Comparison of ENCODE assay signal across 9 cellular contexts in genomic region chr16:49441366-49441780, GRCh38.
DNase-seq lines count a peak whose midpoint lies in the region; ATAC-seq, FAIRE-seq and TF ChIP-seq lines count a peak whose summit lies in the region.
"Had no signal": no experiment of that assay in that cellular context is flagged by ENCODE, and none has a peak within 500 bp of the region (broad histone marks: within the 10 kb centered on the region; RNA-seq: fewer than 3 reads in every experiment).

No MANE protein-coding gene starts in this region.

- peak; percentile 50 for TF ChIP-seq RAD21 in GM12878 (IDR thresholded peaks at IDR 0.05; ENCODE audit: insufficient read depth, low read depth, low read length)

- RAD21 ChIA-PET in GM12878 (lab: Charles Lee; ENCODE audit: unreplicated experiment): no interaction called here

- ATAC-seq in HG03060 (IDR thresholded peaks at IDR 0.05; ENCODE audit: low read depth, unreplicated experiment) (peak; percentile 83), GM12878 (peak; percentile 93)

- no peaks in the 10 kb centered on the region for H3K9me3 ChIP-seq in GM12878 (replicated peaks; ENCODE audit: control insufficient read depth, insufficient read depth, low read length)

- no peaks in the 10 kb centered on the region for H3K36me3 ChIP-seq in GM12878 (ENCODE audit: control insufficient read depth in 2 of 2, insufficient read depth in 2 of 2, low read length in 1 of 2)

- H3K36me3 Mint-ChIP-seq in nephron progenitor cell (ENCODE audit: low read depth): no peaks in the 10 kb centered on the region

- peak overlapping the region; percentile 15; the same call in 1 of the 2 replicates for H3K9ac ChIP-seq in GM12878 (ENCODE audit: control insufficient read depth, insufficient read depth, low read length)

- H3K27me3 Mint-ChIP-seq in nephron progenitor cell (ENCODE audit: low read depth, poor library complexity): peaks cover 28% of the 10 kb centered on the region

- TF ChIP-seq CTCF in GM12878 (IDR thresholded peaks at IDR 0.05 in 2 of 3, conservative IDR thresholded peaks at IDR 0.05 in 1 of 3; ENCODE audit: control insufficient read depth in 2 of 3, extremely low read depth in 1 of 3, insufficient read depth in 1 of 3, low read depth in 3 of 3, low read length in 3 of 3): peak; percentile 31 to 57 (median 38); a peak in 5 of 6 replicates
- no peak for TF ChIP-seq CTCF in nephron progenitor cell (IDR thresholded peaks at IDR 0.05)

- peak overlapping the region; percentile 47 for H3K4me3 Mint-ChIP-seq in nephron progenitor cell

- peak; percentile 78 for TF ChIP-seq POLR2A in GM12878 (IDR thresholded peaks at IDR 0.05; ENCODE audit: low read depth, low read length)

- H3K27ac ChIP-seq in GM12878 (ENCODE audit: control insufficient read depth, insufficient read depth): peak overlapping the region; percentile 70
- H3K27ac ChIP-seq: epithelial cell of prostate had no signal

- H3K4me1 ChIP-seq in GM12878 (ENCODE audit: control insufficient read depth, insufficient read depth, low read length): peaks cover 20% of the 10 kb centered on the region

- peak overlapping the region; percentile 86 for H3K4me2 ChIP-seq in GM12878 (ENCODE audit: control insufficient read depth, insufficient read depth)

- H3K27ac Mint-ChIP-seq in nephron progenitor cell: no peak overlapping the region

- SMC1A ChIA-PET in GM12878 (lab: Charles Lee; ENCODE audit: uncharacterized antibody, unreplicated experiment): no interaction called here

- TF ChIP-seq EP300 in GM12878 (IDR thresholded peaks at IDR 0.05; ENCODE audit: borderline replicate concordance in 1 of 2, control insufficient read depth in 1 of 2, low read depth in 2 of 2, low read length in 2 of 2): no peak

- no peaks in the 10 kb centered on the region for H3K79me2 ChIP-seq in GM12878 (ENCODE audit: control insufficient read depth, insufficient read depth, low read length)

- intact Hi-C loops in GM12878 (cut with micrococcal nuclease; ENCODE audit: unreplicated experiment): loop anchor here (1.0 kb wide), 1 partner anchor 152 kb away; no protein-coding TSS in a partner anchor

- WGBS in GM12878 (ENCODE audit: insufficient coverage, insufficient replicate concordance, low lambda C conversion rate, missing lambda C conversion rate): under 1% methylated on average over 18 of the region's 18 CpGs

- in situ Hi-C loops in GM12878 (cut with MboI): no loop called here

- CTCF ChIA-PET in GM12878 (lab: Yijun Ruan, JAX): no interaction called here

- POLR2A ChIA-PET in GM12878 (lab: Charles Lee): no interaction called here

- H3K27me3 ChIP-seq in GM12878 (replicated peaks in 1 of 2; ENCODE audit: control insufficient read depth in 2 of 2, insufficient read depth in 2 of 2, low read length in 1 of 2): no peaks in the 10 kb centered on the region; a peak in 1 of 4 replicates

- no peaks in the 10 kb centered on the region for H3K9me3 Mint-ChIP-seq in nephron progenitor cell

- peaks cover 66% of the 10 kb centered on the region for H3K4me1 Mint-ChIP-seq in nephron progenitor cell

- DNase-seq in activated gamma-delta T cell treated with Interleukin-2 at 50 U/mL for 16 hours (peak; percentile 73), activated gamma-delta T cell (lab: John Stamatoyannopoulos, UW) (no peak), T-helper 1 cell (peak; percentile 40 to 79 (median 51)), GM12878 (ENCODE audit: low read depth, low spot score) (peak; percentile 71), nephron progenitor cell (peak; percentile 40), ureter (ENCODE audit: low spot score) (peak; percentile 70), HT-29 (ENCODE audit: low spot score) (no peak)

- BruUV-seq in GM12878 (replicated peaks; lab: Mats Ljungman, UMichigan): no TSS peak

- H2AFZ ChIP-seq in GM12878 (ENCODE audit: control insufficient read depth, low read depth, low read length): peak overlapping the region; percentile 78

- peak; percentile 68 for FAIRE-seq in GM12878 (lab: Jason Lieb, UNC)

- peak overlapping the region; percentile 56; the same call in 1 of the 2 replicates for H3K4me3 ChIP-seq in GM12878

- no peaks in the 10 kb centered on the region for H4K20me1 ChIP-seq in GM12878 (ENCODE audit: control insufficient read depth, insufficient read depth)

TF ChIP-seq in GM12878, 131 proteins besides CTCF, POLR2A, EP300 and RAD21:
- TF ChIP-seq GABPA (IDR thresholded peaks at IDR 0.05; ENCODE audit: low read depth) (no peak), CREM (IDR thresholded peaks at IDR 0.05; ENCODE audit: low read depth) (peak; percentile 52; the same call in 1 of the 2 replicates), SMAD1 (IDR thresholded peaks at IDR 0.05; ENCODE audit: low read depth, partially characterized antibody) (no peak), SIN3A (IDR thresholded peaks at IDR 0.05; ENCODE audit: low read depth, low read length) (no peak), ATF3 (IDR thresholded peaks at IDR 0.05; ENCODE audit: borderline replicate concordance, extremely low read depth, low read depth, low read length) (no peak), TCF3 (IDR thresholded peaks at IDR 0.05; ENCODE audit: borderline replicate concordance, insufficient read depth, low read depth, low read length) (peak; percentile 58; the same call in 1 of the 2 replicates), SP1 (IDR thresholded peaks at IDR 0.05; ENCODE audit: low read depth, low read length) (peak; percentile 19), USF1 (IDR thresholded peaks at IDR 0.05; ENCODE audit: borderline replicate concordance, extremely low read length, insufficient read depth, low read depth, low read length) (no peak), EED (IDR thresholded peaks at IDR 0.05; ENCODE audit: low read depth) (peak; percentile 50; the same call in 1 of the 2 replicates), MEF2B (IDR thresholded peaks at IDR 0.05; ENCODE audit: partially characterized antibody, poor library complexity, severe bottlenecking) (peak; percentile 38), HDAC2 (IDR thresholded peaks at IDR 0.05) (no peak), MEF2A (IDR thresholded peaks at IDR 0.05; ENCODE audit: insufficient read depth, low read depth, low read length) (peak; percentile 78), SMC3 (IDR thresholded peaks at IDR 0.05; ENCODE audit: borderline replicate concordance, low read length) (peak; percentile 28; the same call in 1 of the 2 replicates), EGR1 (IDR thresholded peaks at IDR 0.05; ENCODE audit: borderline replicate concordance in 1 of 2, low read depth in 2 of 2, low read length in 2 of 2) (peak in 1 of 2 experiments; percentile 69; a peak in 2 of 3 replicates), ZSCAN29 (IDR thresholded peaks at IDR 0.05) (no peak), RCOR1 (conservative IDR thresholded peaks at IDR 0.05; ENCODE audit: low read depth, low read length) (no peak), REST (IDR thresholded peaks at IDR 0.05; ENCODE audit: low read depth, low read length) (no peak), TCF12 (IDR thresholded peaks at IDR 0.05; ENCODE audit: low read depth, low read length) (peak; percentile 48; the same call in 1 of the 2 replicates)
TF ChIP-seq in GM12878: peak in this region for 9.

Comparison
In these comparisons a context has a peak if more than half of its experiments do, and no peak if none do; other contexts are left out.
1. DNase-seq: peak in activated gamma-delta T cell treated with Interleukin-2 at 50 U/mL for 16 hours (single experiment), T-helper 1 cell (5 of 5), GM12878 (single experiment), nephron progenitor cell (single experiment) and ureter (single experiment); none in activated gamma-delta T cell (single experiment) and HT-29 (single experiment).